35 cellular contexts compared by ENCODE assay signal in genomic region chr11:81494431-81494830, GRCh38.
"Had no signal": no experiment of that assay in that cellular context is flagged by ENCODE, and none has a peak within 500 bp of the region (broad histone marks: within the 10 kb centered on the region; RNA-seq: fewer than 3 reads in every experiment).

No MANE protein-coding gene starts in this region.

- ATAC-seq: activated CD4-positive, alpha-beta T cell treated with anti-CD3 and anti-CD28 coated beads for 36 hours; activated CD4-positive, CD25-positive, alpha-beta regulatory T cell treated with anti-CD3 and anti-CD28 coated beads, Interleukin-2, amount 50 U/mL, for 24 hours; activated CD8-positive, alpha-beta T cell treated with anti-CD3 and anti-CD28 coated beads for 36 hours; activated naive CD4-positive, alpha-beta T cell treated with anti-CD3 and anti-CD28 coated beads, Interleukin-2, amount 50 U/mL, for 72 hours; activated T-cell treated with anti-CD3 and anti-CD28 coated beads, Interleukin-2, amount 50 U/mL, for 4 hours; activated T-cell treated with anti-CD3 and anti-CD28 coated beads, Interleukin-2, amount 50 U/mL, for 72 hours; activated T-helper 17 cell treated with anti-CD3 and anti-CD28 coated beads, Interleukin-2, amount 50 U/mL, for 72 hours; body of pancreas had no signal

- H3K4me3 ChIP-seq: adrenal gland, body of pancreas, breast epithelium had no signal

- H3K27me3 Mint-ChIP-seq: activated CD4-positive, alpha-beta T cell treated with anti-CD3 and anti-CD28 coated beads, Interleukin-2, amount 10 ng/mL, durations not matched to agents 7 days and 5 days; activated T-helper 17 cell treated with anti-CD3 and anti-CD28 coated beads, Interleukin-2, amount 50 U/mL, for 72 hours had no signal

- H3K4me1 Mint-ChIP-seq: activated CD4-positive, alpha-beta T cell treated with anti-CD3 and anti-CD28 coated beads for 36 hours; activated CD4-positive, alpha-beta T cell treated with anti-CD3 and anti-CD28 coated beads, Interleukin-2, amount 10 ng/mL, durations not matched to agents 7 days and 5 days; activated naive CD8-positive, alpha-beta T cell treated with anti-CD3 and anti-CD28 coated beads for 36 hours; activated T-helper 17 cell treated with anti-CD3 and anti-CD28 coated beads, Interleukin-2, amount 50 U/mL, for 72 hours had no signal

- H3K9me3 ChIP-seq: adrenal gland, body of pancreas, breast epithelium had no signal

- H3K4me3 Mint-ChIP-seq: activated CD4-positive, alpha-beta T cell treated with anti-CD3 and anti-CD28 coated beads for 36 hours; activated CD4-positive, alpha-beta T cell treated with anti-CD3 and anti-CD28 coated beads, Interleukin-2, amount 10 ng/mL, durations not matched to agents 7 days and 5 days; activated CD8-positive, alpha-beta T cell treated with anti-CD3 and anti-CD28 coated beads for 36 hours; activated naive CD4-positive, alpha-beta T cell treated with anti-CD3 and anti-CD28 coated beads for 36 hours; activated naive CD8-positive, alpha-beta T cell treated with anti-CD3 and anti-CD28 coated beads for 36 hours; activated T-cell treated with anti-CD3 and anti-CD28 coated beads, Interleukin-2, amount 50 U/mL, for 4 hours; activated T-cell treated with anti-CD3 and anti-CD28 coated beads, Interleukin-2, amount 50 U/mL, for 72 hours; activated T-helper 1 cell treated with anti-CD3 and anti-CD28 coated beads, Interleukin-12 subunit alpha, Interleukin-12 subunit beta, Interleukin-2, Interleukin-4 antibody, amounts not matched to agents 30 ng/mL and 10 ng/mL and 1 ng/mL, durations not matched to agents 14 hours and 24 hours and 36 hours; activated T-helper 17 cell treated with anti-CD3 and anti-CD28 coated beads, Interleukin-2, amount 50 U/mL, for 72 hours; T-helper 1 cell treated with Interleukin-12 subunit alpha and Interleukin-12 subunit beta and Interleukin-4 antibody, amounts not matched to agents 30 μg/mL and 1 μg/mL, for 36 hours; T-helper 2 cell treated with Interferon-gamma antibody and Interleukin-4, amounts not matched to agents 5 μg/mL and 100 μg/mL, for 36 hours had no signal

- H3K27ac Mint-ChIP-seq: activated CD4-positive, alpha-beta T cell treated with anti-CD3 and anti-CD28 coated beads for 36 hours; activated CD4-positive, alpha-beta T cell treated with anti-CD3 and anti-CD28 coated beads, Interleukin-2, amount 10 ng/mL, durations not matched to agents 7 days and 5 days; activated CD8-positive, alpha-beta T cell treated with anti-CD3 and anti-CD28 coated beads for 36 hours; activated naive CD4-positive, alpha-beta T cell treated with anti-CD3 and anti-CD28 coated beads for 36 hours; activated naive CD4-positive, alpha-beta T cell treated with anti-CD3 and anti-CD28 coated beads, Interleukin-2, amount 50 U/mL, for 72 hours; activated naive CD8-positive, alpha-beta T cell treated with anti-CD3 and anti-CD28 coated beads for 36 hours; activated T-cell treated with anti-CD3 and anti-CD28 coated beads, Interleukin-2, amount 50 U/mL, for 72 hours; activated T-helper 1 cell treated with anti-CD3 and anti-CD28 coated beads, Interleukin-12 subunit alpha, Interleukin-12 subunit beta, Interleukin-2, Interleukin-4 antibody, amounts not matched to agents 30 ng/mL and 10 ng/mL and 1 ng/mL, durations not matched to agents 14 hours and 24 hours and 36 hours; activated T-helper 17 cell treated with anti-CD3 and anti-CD28 coated beads, Interleukin-2, amount 50 U/mL, for 72 hours; T-helper 1 cell treated with Interleukin-12 subunit alpha and Interleukin-12 subunit beta and Interleukin-4 antibody, amounts not matched to agents 30 μg/mL and 1 μg/mL, for 36 hours; T-helper 2 cell treated with Interferon-gamma antibody and Interleukin-4, amounts not matched to agents 5 μg/mL and 100 μg/mL, for 36 hours had no signal

- DNase-seq: activated CD4-positive, alpha-beta T cell treated with anti-CD3 and anti-CD28 coated beads for 1 hour; activated CD4-positive, alpha-beta T cell treated with anti-CD3 and anti-CD28 coated beads for 36 hours; activated CD4-positive, alpha-beta T cell treated with anti-CD3 and anti-CD28 coated beads for 48 hours; activated CD4-positive, alpha-beta T cell treated with anti-CD3 and anti-CD28 coated beads, Interleukin-2, amount 10 ng/mL, durations not matched to agents 7 days and 5 days; activated CD4-positive, alpha-beta T cell treated with anti-CD3 and anti-CD28 coated beads, Interleukin-2, amount 50 U/mL, for 48 hours; activated CD4-positive, CD25-positive, alpha-beta regulatory T cell; activated CD8-positive, alpha-beta memory T cell treated with anti-CD3 and anti-CD28 coated beads, Interleukin-2, amount 50 U/mL, for 4 hours; activated CD8-positive, alpha-beta T cell treated with anti-CD3 and anti-CD28 coated beads for 36 hours; activated effector memory CD4-positive, alpha-beta T cell treated with anti-CD3 and anti-CD28 coated beads, Interleukin-2, amount 50 U/mL, for 16 hours; activated gamma-delta T cell treated with Interleukin-2 at 50 U/mL for 16 hours; activated naive CD4-positive, alpha-beta T cell; activated naive CD4-positive, alpha-beta T cell treated with anti-CD3 and anti-CD28 coated beads for 36 hours; activated naive CD4-positive, alpha-beta T cell treated with anti-CD3 and anti-CD28 coated beads, Interleukin-2, amount 50 U/mL, for 16 hours; activated naive CD8-positive, alpha-beta T cell treated with anti-CD3 and anti-CD28 coated beads for 36 hours; activated T-cell treated with anti-CD3 and anti-CD28 coated beads for 4 hours; activated T-cell treated with anti-CD3 and anti-CD28 coated beads, Interleukin-2, amount 50 U/mL, for 1 hour; activated T-cell treated with anti-CD3 and anti-CD28 coated beads, Interleukin-2, amount 50 U/mL, for 4 hours; activated T-cell treated with anti-CD3 and anti-CD28 coated beads, Interleukin-2, amount 50 U/mL, for 72 hours; adrenal gland; amniotic stem cell; aorta; body of pancreas; brain microvascular endothelial cell; central memory CD4-positive, alpha-beta T cell; T-helper 1 cell; T-helper 2 cell; T-helper 9 cell had no signal

- H3K9me3 Mint-ChIP-seq: activated CD4-positive, alpha-beta T cell treated with anti-CD3 and anti-CD28 coated beads, Interleukin-2, amount 10 ng/mL, durations not matched to agents 7 days and 5 days; activated CD8-positive, alpha-beta T cell treated with anti-CD3 and anti-CD28 coated beads for 36 hours; activated naive CD4-positive, alpha-beta T cell treated with anti-CD3 and anti-CD28 coated beads for 36 hours; activated naive CD4-positive, alpha-beta T cell treated with anti-CD3 and anti-CD28 coated beads, Interleukin-2, amount 50 U/mL, for 72 hours; activated naive CD8-positive, alpha-beta T cell treated with anti-CD3 and anti-CD28 coated beads for 36 hours; activated T-cell treated with anti-CD3 and anti-CD28 coated beads, Interleukin-2, amount 50 U/mL, for 4 hours; activated T-helper 1 cell treated with anti-CD3 and anti-CD28 coated beads, Interleukin-12 subunit alpha, Interleukin-12 subunit beta, Interleukin-2, Interleukin-4 antibody, amounts not matched to agents 30 ng/mL and 10 ng/mL and 1 ng/mL, durations not matched to agents 14 hours and 24 hours and 36 hours; activated T-helper 17 cell treated with anti-CD3 and anti-CD28 coated beads, Interleukin-2, amount 50 U/mL, for 72 hours; T-helper 1 cell treated with Interleukin-12 subunit alpha and Interleukin-12 subunit beta and Interleukin-4 antibody, amounts not matched to agents 30 μg/mL and 1 μg/mL, for 36 hours; T-helper 2 cell treated with Interferon-gamma antibody and Interleukin-4, amounts not matched to agents 5 μg/mL and 100 μg/mL, for 36 hours had no signal

- H3K36me3 Mint-ChIP-seq: activated naive CD4-positive, alpha-beta T cell treated with anti-CD3 and anti-CD28 coated beads, Interleukin-2, amount 50 U/mL, for 72 hours; activated naive CD8-positive, alpha-beta T cell treated with anti-CD3 and anti-CD28 coated beads for 36 hours had no signal

- H3K4me1 ChIP-seq: adrenal gland, body of pancreas, breast epithelium had no signal

- H3K36me3 ChIP-seq: adrenal gland, brain microvascular endothelial cell, breast epithelium had no signal

- H3K27ac ChIP-seq: adrenal gland, body of pancreas, brain microvascular endothelial cell, breast epithelium, VCaP had no signal

- H3K27me3 ChIP-seq: adrenal gland, body of pancreas, brain microvascular endothelial cell, breast epithelium had no signal
